8 cellular contexts compared by ENCODE assay signal in genomic region chr3:38496131-38496910, GRCh38. TPM values are rescaled to one million over a fixed set of nuclear protein-coding genes. Genes with fewer than 3 reads are reported as not detected.
DNase-seq lines count a peak whose midpoint lies in the region; TF ChIP-seq lines count a peak whose summit lies in the region.

Gene EXOG, plus strand, starts transcription at chr3:38496340. Its CDS starts 28 bp downstream, at chr3:38496368.

- H3K27ac ChIP-seq in MM.1S (ENCODE audit: low read length) (peak within 1 kb of the TSS; percentile 73; the same call in 1 of the 2 replicates), neural cell (ENCODE audit: low read length) (peak within 1 kb of the TSS; percentile 80), stomach (peak within 1 kb of the TSS; percentile 75 to 84 (median 84))

- no peaks in the 10 kb centered on the region for H3K27me3 ChIP-seq in HAP-1 (ENCODE audit: low read depth)
- H3K27me3 ChIP-seq in MM.1S (replicated peaks; ENCODE audit: insufficient read depth, low read length), result no peaks in the 10 kb centered on the region
- no peaks in the 10 kb centered on the region for H3K27me3 ChIP-seq in neural cell (ENCODE audit: insufficient read depth, low read depth, low read length)
- H3K27me3 ChIP-seq in stomach, result no peaks in the 10 kb centered on the region

- TF ChIP-seq POLR2A in stomach (IDR thresholded peaks at IDR 0.05), result no peak

- intact Hi-C loops in stomach (cut with DNase I; ENCODE audit: low total_unique reads), result no loop called here

- H3K9ac ChIP-seq in MM.1S (ENCODE audit: low read length), result peak within 1 kb of the TSS; percentile 88
- H3K9ac ChIP-seq in neural cell (ENCODE audit: low read length), result peak within 1 kb of the TSS; percentile 86

- TF ChIP-seq CTCF in MM.1S (IDR thresholded peaks at IDR 0.05; ENCODE audit: low read length) (peak; percentile 92), fibroblast of villous mesenchyme (IDR thresholded peaks at IDR 0.05; ENCODE audit: insufficient read depth, low read depth, low read length) (peak; percentile 92), neural cell (IDR thresholded peaks at IDR 0.05; ENCODE audit: poor library complexity, severe bottlenecking) (peak; percentile 91), stomach (IDR thresholded peaks at IDR 0.05) (peak in 5 of 7 experiments; percentile 44 to 86 (median 84))

- H3K4me1 ChIP-seq in HAP-1 (peaks cover 3% of the 10 kb centered on the region; the same call in 1 of the 2 replicates), MM.1S (ENCODE audit: low read length) (0 out of 2 replicates have a peak, but pooled peaks cover 6% of the 10 kb centered on the region), stomach (peaks cover 0 to 19% (median 10%) of the 10 kb centered on the region in 4 donors)

- in situ Hi-C loops in HAP-1 (cut with MboI; ENCODE audit: low sequenced_read_pairs), result no loop called here

- H3K4me3 ChIP-seq in HAP-1 (peak within 1 kb of the TSS; percentile 68), MM.1S (ENCODE audit: low read length) (peak within 1 kb of the TSS; percentile 91), fibroblast of villous mesenchyme (ENCODE audit: low read depth, low read length) (peak within 1 kb of the TSS; percentile 93), neural cell (ENCODE audit: low read length) (peak within 1 kb of the TSS; percentile 90), stomach (peak within 1 kb of the TSS; percentile 73 to 81 (median 76))

- no peak for TF ChIP-seq EP300 in neural cell (conservative IDR thresholded peaks at IDR 0.05; ENCODE audit: poor library complexity, severe bottlenecking)
- no peak for TF ChIP-seq EP300 in stomach (IDR thresholded peaks at IDR 0.05)

- H3F3A ChIP-seq in MM.1S (ENCODE audit: insufficient read depth, low read length), result 0 out of 2 replicates have a peak, but pooled peaks cover 5% of the 10 kb centered on the region
- no peaks in the 10 kb centered on the region for H3F3A ChIP-seq in neural cell (ENCODE audit: insufficient read depth, low read length, poor library complexity, severe bottlenecking)

- TF ChIP-seq RAD21 in neural cell (conservative IDR thresholded peaks at IDR 0.05), result peak; percentile 72

- H3K9me3 ChIP-seq in HAP-1 (no peaks in the 10 kb centered on the region), MM.1S (replicated peaks; ENCODE audit: insufficient read depth, low read length) (no peaks in the 10 kb centered on the region), neural cell (ENCODE audit: low read length) (no peaks in the 10 kb centered on the region), stomach (no peaks in the 10 kb centered on the region)

- H3K79me2 ChIP-seq in MM.1S (ENCODE audit: low read length) (peaks cover 18% of the 10 kb centered on the region), neural cell (replicated peaks; ENCODE audit: insufficient read depth, low read length) (peaks cover 8% of the 10 kb centered on the region)

- 0% methylated on average over 36 to 53 of the region's 53 CpGs for WGBS in stomach, 5 donors

- H3K4me2 ChIP-seq in MM.1S (ENCODE audit: low read depth, low read length) (peak within 1 kb of the TSS; percentile 78), neural cell (ENCODE audit: low read length) (peak within 1 kb of the TSS; percentile 92)

- no peaks in the 10 kb centered on the region for H3K9me2 ChIP-seq in MM.1S (replicated peaks; ENCODE audit: insufficient read depth, low read length)
- no peaks in the 10 kb centered on the region for H3K9me2 ChIP-seq in neural cell (ENCODE audit: insufficient read depth, low read length)

- no peaks in the 10 kb centered on the region for H4K20me1 ChIP-seq in MM.1S (ENCODE audit: insufficient read depth, low read length)
- no peaks in the 10 kb centered on the region for H4K20me1 ChIP-seq in neural cell (ENCODE audit: insufficient read depth)

- H2AFZ ChIP-seq in MM.1S (ENCODE audit: low read length) (peak within 1 kb of the TSS; percentile 97), neural cell (ENCODE audit: low read depth, low read length) (peak within 1 kb of the TSS; percentile 83)

- DNase-seq in GDM1 (lab: John Stamatoyannopoulos, UW), result peak; percentile 86
- DNase-seq in HAP-1 (ENCODE audit: low spot score in 2 of 2), result peak; percentile 87 to 98
- DNase-seq in MM.1S, result peak; percentile 94
- peak; percentile 65 for DNase-seq in SHP77 treated with DMSO at 0.1 percent for 48 hours (lab: John Stamatoyannopoulos, UW)
- peak; percentile 98 for DNase-seq in activated effector memory CD4-positive, alpha-beta T cell treated with anti-CD3 and anti-CD28 coated beads, Interleukin-2, amount 50 U/mL, for 16 hours
- DNase-seq in fibroblast of villous mesenchyme (ENCODE audit: low read depth), result peak; percentile 94
- peak; percentile 92 for DNase-seq in stomach

- H3K36me3 ChIP-seq in HAP-1 (replicated peaks) (peaks cover 10% of the 10 kb centered on the region), MM.1S (replicated peaks; ENCODE audit: insufficient read depth, low read length) (no peaks in the 10 kb centered on the region; the same call in 1 of the 2 replicates), neural cell (ENCODE audit: insufficient read depth, low read length) (no peaks in the 10 kb centered on the region), stomach (peaks cover 0 to 15% (median 10%) of the 10 kb centered on the region in 4 donors)

TF ChIP-seq in neural cell, 6 proteins besides CTCF, POLR2A, EP300 and RAD21:
- TF ChIP-seq EZH2 (IDR thresholded peaks at IDR 0.05; ENCODE audit: borderline replicate concordance, insufficient read depth, low read length, poor library complexity, severe bottlenecking) (no peak), SMC3 (conservative IDR thresholded peaks at IDR 0.05; ENCODE audit: poor library complexity) (peak; percentile 82), POLR2AphosphoS5 (IDR thresholded peaks at IDR 0.05) (peak; percentile 62), MXI1 (conservative IDR thresholded peaks at IDR 0.05; ENCODE audit: poor library complexity, severe bottlenecking) (peak; percentile 65), TAF1 (IDR thresholded peaks at IDR 0.05; ENCODE audit: low read depth) (peak; percentile 69), REST (IDR thresholded peaks at IDR 0.05; ENCODE audit: borderline replicate concordance) (peak; percentile 58)

RNA-seq across cellular contexts. Expression of gene EXOG, which starts in this region (rescaled TPM):
- total RNA-seq in fibroblast of villous mesenchyme (12.9 and 15.1 TPM in 2 replicates), stomach (100 to 1,000 TPM in 1 of 5 donors, 10 to 100 TPM in 2, 1 to 10 TPM in 1, not detected in 1; 4.3 to 202 (median 35.8) TPM)
- polyA plus RNA-seq in neural cell (44.4 and 45.6 TPM in 2 replicates), stomach (1 to 10 TPM; 2.4 to 2.6 (median 2.4) TPM)
- polyA minus RNA-seq in neural cell, result 45.5 and 48.0 TPM in 2 replicates

Comparison
In these comparisons a context has a peak if more than half of its experiments do, and no peak if none do; other contexts are left out.
1. Peak in every context shown above with its lines: DNase-seq, H3K4me3 ChIP-seq and H3K27ac ChIP-seq.
2. RNA of gene EXOG (polyA plus RNA-seq): 44.4 to 45.6 TPM in neural cell; 2.4 to 2.6 TPM in stomach; every median in the first group is over 10 times any median in the second.